1 cellular context compared by ENCODE assay signal in the genomic region with DNA sequence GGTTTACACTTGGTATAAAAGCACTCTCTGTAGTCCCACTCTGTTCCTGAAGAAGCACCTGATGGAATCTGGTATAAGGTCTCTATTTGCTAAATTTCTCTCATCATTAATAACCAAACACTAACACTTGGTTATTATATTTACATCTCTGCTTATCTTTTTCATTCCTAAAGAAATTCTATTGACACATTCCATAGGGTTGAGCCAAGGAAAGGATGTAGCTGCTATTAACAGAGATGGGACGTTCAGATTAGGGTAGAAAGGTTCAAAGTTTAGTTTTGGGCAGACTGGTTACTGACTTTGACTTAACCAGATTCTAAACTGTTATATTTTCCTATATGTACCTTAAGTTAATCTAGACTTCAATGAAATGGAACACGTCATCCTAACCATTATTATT.
TF ChIP-seq lines count a peak whose summit lies in the region.

No MANE protein-coding gene starts in this region.

TF ChIP-seq in HepG2, 621 proteins besides CTCF, POLR2A, EP300 and RAD21 (continued from another document):
- TF ChIP-seq, protein P1, sequence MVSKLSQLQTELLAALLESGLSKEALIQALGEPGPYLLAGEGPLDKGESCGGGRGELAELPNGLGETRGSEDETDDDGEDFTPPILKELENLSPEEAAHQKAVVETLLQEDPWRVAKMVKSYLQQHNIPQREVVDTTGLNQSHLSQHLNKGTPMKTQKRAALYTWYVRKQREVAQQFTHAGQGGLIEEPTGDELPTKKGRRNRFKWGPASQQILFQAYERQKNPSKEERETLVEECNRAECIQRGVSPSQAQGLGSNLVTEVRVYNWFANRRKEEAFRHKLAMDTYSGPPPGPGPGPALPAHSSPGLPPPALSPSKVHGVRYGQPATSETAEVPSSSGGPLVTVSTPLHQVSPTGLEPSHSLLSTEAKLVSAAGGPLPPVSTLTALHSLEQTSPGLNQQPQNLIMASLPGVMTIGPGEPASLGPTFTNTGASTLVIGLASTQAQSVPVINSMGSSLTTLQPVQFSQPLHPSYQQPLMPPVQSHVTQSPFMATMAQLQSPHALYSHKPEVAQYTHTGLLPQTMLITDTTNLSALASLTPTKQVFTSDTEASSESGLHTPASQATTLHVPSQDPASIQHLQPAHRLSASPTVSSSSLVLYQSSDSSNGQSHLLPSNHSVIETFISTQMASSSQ (IDR thresholded peaks at IDR 0.05; ENCODE audit: low read depth): no peak
- TF ChIP-seq, protein P1 (CRISPR knock-in tag; IDR thresholded peaks at IDR 0.05; ENCODE audit: borderline replicate concordance): no peak
- TF ChIP-seq, protein P2, sequence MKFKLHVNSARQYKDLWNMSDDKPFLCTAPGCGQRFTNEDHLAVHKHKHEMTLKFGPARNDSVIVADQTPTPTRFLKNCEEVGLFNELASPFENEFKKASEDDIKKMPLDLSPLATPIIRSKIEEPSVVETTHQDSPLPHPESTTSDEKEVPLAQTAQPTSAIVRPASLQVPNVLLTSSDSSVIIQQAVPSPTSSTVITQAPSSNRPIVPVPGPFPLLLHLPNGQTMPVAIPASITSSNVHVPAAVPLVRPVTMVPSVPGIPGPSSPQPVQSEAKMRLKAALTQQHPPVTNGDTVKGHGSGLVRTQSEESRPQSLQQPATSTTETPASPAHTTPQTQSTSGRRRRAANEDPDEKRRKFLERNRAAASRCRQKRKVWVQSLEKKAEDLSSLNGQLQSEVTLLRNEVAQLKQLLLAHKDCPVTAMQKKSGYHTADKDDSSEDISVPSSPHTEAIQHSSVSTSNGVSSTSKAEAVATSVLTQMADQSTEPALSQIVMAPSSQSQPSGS (CRISPR knock-in tag; IDR thresholded peaks at IDR 0.05): 0 out of 2 replicates have a peak, but pooled peaks have one; percentile 24
- TF ChIP-seq FOXP1 (IDR thresholded peaks at IDR 0.05) (no peak), FOXP1 (CRISPR knock-in tag; IDR thresholded peaks at IDR 0.05) (0 out of 2 replicates have a peak, but pooled peaks have one; percentile 10), FOXO1 (CRISPR knock-in tag; IDR thresholded peaks at IDR 0.05) (no peak), FOXA1 (IDR thresholded peaks at IDR 0.05) (no peak), FOXA1 (CRISPR knock-in tag; IDR thresholded peaks at IDR 0.05) (peak; percentile 50; the same call in 1 of the 2 replicates), ERF (CRISPR knock-in tag; IDR thresholded peaks at IDR 0.05) (0 out of 2 replicates have a peak, but pooled peaks have one; percentile 32), HNF4A (CRISPR knock-in tag; IDR thresholded peaks at IDR 0.05) (peak; percentile 76), MEF2D (CRISPR knock-in tag; IDR thresholded peaks at IDR 0.05) (no peak), RCOR2 (CRISPR knock-in tag; IDR thresholded peaks at IDR 0.05) (0 out of 2 replicates have a peak, but pooled peaks have one; percentile 29), KAT8 (CRISPR knock-in tag; IDR thresholded peaks at IDR 0.05) (peak; percentile 52; the same call in 1 of the 2 replicates), PPARG (CRISPR knock-in tag; conservative IDR thresholded peaks at IDR 0.05) (0 out of 2 replicates have a peak, but pooled peaks have one; percentile 18), NCOA2 (CRISPR knock-in tag; IDR thresholded peaks at IDR 0.05) (peak; percentile 34; the same call in 1 of the 2 replicates)
- TF ChIP-seq, protein P3, sequence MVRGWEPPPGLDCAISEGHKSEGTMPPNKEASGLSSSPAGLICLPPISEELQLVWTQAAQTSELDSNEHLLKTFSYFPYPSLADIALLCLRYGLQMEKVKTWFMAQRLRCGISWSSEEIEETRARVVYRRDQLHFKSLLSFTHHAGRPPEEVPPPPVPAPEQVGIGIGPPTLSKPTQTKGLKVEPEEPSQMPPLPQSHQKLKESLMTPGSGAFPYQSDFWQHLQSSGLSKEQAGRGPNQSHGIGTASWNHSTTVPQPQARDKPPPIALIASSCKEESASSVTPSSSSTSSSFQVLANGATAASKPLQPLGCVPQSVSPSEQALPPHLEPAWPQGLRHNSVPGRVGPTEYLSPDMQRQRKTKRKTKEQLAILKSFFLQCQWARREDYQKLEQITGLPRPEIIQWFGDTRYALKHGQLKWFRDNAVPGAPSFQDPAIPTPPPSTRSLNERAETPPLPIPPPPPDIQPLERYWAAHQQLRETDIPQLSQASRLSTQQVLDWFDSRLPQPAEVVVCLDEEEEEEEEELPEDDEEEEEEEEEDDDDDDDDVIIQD (CRISPR knock-in tag; IDR thresholded peaks at IDR 0.05; ENCODE audit: low read depth): peak; percentile 15; the same call in 1 of the 2 replicates
- TF ChIP-seq, protein P4, sequence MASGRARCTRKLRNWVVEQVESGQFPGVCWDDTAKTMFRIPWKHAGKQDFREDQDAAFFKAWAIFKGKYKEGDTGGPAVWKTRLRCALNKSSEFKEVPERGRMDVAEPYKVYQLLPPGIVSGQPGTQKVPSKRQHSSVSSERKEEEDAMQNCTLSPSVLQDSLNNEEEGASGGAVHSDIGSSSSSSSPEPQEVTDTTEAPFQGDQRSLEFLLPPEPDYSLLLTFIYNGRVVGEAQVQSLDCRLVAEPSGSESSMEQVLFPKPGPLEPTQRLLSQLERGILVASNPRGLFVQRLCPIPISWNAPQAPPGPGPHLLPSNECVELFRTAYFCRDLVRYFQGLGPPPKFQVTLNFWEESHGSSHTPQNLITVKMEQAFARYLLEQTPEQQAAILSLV (CRISPR knock-in tag; IDR thresholded peaks at IDR 0.05; ENCODE audit: borderline replicate concordance): no peak
- TF ChIP-seq, protein P5, sequence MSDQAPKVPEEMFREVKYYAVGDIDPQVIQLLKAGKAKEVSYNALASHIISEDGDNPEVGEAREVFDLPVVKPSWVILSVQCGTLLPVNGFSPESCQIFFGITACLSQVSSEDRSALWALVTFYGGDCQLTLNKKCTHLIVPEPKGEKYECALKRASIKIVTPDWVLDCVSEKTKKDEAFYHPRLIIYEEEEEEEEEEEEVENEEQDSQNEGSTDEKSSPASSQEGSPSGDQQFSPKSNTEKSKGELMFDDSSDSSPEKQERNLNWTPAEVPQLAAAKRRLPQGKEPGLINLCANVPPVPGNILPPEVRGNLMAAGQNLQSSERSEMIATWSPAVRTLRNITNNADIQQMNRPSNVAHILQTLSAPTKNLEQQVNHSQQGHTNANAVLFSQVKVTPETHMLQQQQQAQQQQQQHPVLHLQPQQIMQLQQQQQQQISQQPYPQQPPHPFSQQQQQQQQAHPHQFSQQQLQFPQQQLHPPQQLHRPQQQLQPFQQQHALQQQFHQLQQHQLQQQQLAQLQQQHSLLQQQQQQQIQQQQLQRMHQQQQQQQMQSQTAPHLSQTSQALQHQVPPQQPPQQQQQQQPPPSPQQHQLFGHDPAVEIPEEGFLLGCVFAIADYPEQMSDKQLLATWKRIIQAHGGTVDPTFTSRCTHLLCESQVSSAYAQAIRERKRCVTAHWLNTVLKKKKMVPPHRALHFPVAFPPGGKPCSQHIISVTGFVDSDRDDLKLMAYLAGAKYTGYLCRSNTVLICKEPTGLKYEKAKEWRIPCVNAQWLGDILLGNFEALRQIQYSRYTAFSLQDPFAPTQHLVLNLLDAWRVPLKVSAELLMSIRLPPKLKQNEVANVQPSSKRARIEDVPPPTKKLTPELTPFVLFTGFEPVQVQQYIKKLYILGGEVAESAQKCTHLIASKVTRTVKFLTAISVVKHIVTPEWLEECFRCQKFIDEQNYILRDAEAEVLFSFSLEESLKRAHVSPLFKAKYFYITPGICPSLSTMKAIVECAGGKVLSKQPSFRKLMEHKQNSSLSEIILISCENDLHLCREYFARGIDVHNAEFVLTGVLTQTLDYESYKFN (CRISPR knock-in tag; conservative IDR thresholded peaks at IDR 0.05): 0 out of 2 replicates have a peak, but pooled peaks have one; percentile 36
- TF ChIP-seq, protein P6, sequence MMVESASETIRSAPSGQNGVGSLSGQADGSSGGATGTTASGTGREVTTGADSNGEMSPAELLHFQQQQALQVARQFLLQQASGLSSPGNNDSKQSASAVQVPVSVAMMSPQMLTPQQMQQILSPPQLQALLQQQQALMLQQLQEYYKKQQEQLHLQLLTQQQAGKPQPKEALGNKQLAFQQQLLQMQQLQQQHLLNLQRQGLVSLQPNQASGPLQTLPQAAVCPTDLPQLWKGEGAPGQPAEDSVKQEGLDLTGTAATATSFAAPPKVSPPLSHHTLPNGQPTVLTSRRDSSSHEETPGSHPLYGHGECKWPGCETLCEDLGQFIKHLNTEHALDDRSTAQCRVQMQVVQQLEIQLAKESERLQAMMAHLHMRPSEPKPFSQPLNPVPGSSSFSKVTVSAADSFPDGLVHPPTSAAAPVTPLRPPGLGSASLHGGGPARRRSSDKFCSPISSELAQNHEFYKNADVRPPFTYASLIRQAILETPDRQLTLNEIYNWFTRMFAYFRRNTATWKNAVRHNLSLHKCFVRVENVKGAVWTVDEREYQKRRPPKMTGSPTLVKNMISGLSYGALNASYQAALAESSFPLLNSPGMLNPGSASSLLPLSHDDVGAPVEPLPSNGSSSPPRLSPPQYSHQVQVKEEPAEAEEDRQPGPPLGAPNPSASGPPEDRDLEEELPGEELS (CRISPR knock-in tag; IDR thresholded peaks at IDR 0.05): peak; percentile 48
